14 cellular contexts compared by ENCODE assay signal in the genomic region with DNA sequence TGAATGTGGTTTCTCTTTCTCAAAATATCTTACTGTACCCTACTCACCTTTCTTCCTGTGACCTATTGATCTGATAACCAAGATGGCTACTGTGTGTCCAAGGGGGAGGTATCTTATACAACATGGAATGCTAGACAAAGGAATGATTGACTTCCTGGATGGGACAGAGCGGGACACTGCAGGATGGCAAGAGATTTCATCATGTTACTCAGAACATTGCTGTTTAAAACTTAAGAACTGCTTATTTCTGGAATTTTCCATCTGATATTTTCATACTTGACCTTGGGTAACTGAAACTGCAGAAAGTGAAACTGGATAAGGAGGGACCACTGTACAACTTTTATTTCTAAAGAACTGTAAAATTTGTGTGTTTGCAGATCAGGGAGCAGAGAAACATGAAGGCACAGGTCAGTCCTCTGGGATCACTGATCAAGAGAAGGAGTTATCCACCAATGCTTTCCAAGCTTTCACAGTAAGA.
A peak's percentile ranks its signal among the peaks of the same experiment; 100 is the strongest.
DNase-seq lines count a peak whose midpoint lies in the region; ATAC-seq, FAIRE-seq and TF ChIP-seq lines count a peak whose summit lies in the region.
"Had no signal": no experiment of that assay in that cellular context is flagged by ENCODE, and none has a peak within 500 bp of the region (broad histone marks: within the 10 kb centered on the region; RNA-seq: fewer than 3 reads in every experiment).

No MANE protein-coding gene starts in this region.

- no peaks in the 10 kb centered on the region for H3K9me2 ChIP-seq in MM.1S (replicated peaks; ENCODE audit: insufficient read depth, low read length)

- no peak overlapping the region for H2AFZ ChIP-seq in MM.1S (ENCODE audit: low read length)

- FAIRE-seq in GM19239 (lab: Jason Lieb, UNC) = peak; percentile 68

- peaks cover 35% of the 10 kb centered on the region for H3K36me3 Mint-ChIP-seq in nephron progenitor cell (ENCODE audit: low read depth)

- H3K27me3 Mint-ChIP-seq in nephron progenitor cell (ENCODE audit: low read depth, poor library complexity) = no peaks in the 10 kb centered on the region
- H3K27me3 Mint-ChIP-seq: activated CD4-positive, alpha-beta memory T cell treated with anti-CD3 and anti-CD28 coated beads, Interleukin-2, amount 10 ng/mL, durations not matched to agents 7 days and 5 days; effector memory CD8-positive, alpha-beta T cell had no signal

- no peaks in the 10 kb centered on the region for H3K27me3 ChIP-seq in MM.1S (replicated peaks; ENCODE audit: insufficient read depth, low read length)

- H3K4me1 ChIP-seq in MM.1S (ENCODE audit: low read length) = peaks cover 8% of the 10 kb centered on the region

- H3K27ac Mint-ChIP-seq in nephron progenitor cell = peak overlapping the region; percentile 60
- H3K27ac Mint-ChIP-seq: activated CD4-positive, alpha-beta memory T cell treated with anti-CD3 and anti-CD28 coated beads, Interleukin-2, amount 10 ng/mL, durations not matched to agents 7 days and 5 days; effector memory CD8-positive, alpha-beta T cell; T-helper 1 cell treated with Interleukin-12 subunit alpha and Interleukin-12 subunit beta and Interleukin-4 antibody, amounts not matched to agents 30 μg/mL and 1 μg/mL, for 36 hours had no signal

- peaks cover 19% of the 10 kb centered on the region for H3K4me1 Mint-ChIP-seq in nephron progenitor cell

- peaks cover 8% of the 10 kb centered on the region for H3K9me3 Mint-ChIP-seq in nephron progenitor cell
- H3K9me3 Mint-ChIP-seq: activated CD4-positive, alpha-beta memory T cell treated with anti-CD3 and anti-CD28 coated beads, Interleukin-2, amount 10 ng/mL, durations not matched to agents 7 days and 5 days; effector memory CD8-positive, alpha-beta T cell; T-helper 1 cell treated with Interleukin-12 subunit alpha and Interleukin-12 subunit beta and Interleukin-4 antibody, amounts not matched to agents 30 μg/mL and 1 μg/mL, for 36 hours had no signal

- no peak overlapping the region for H3K27ac ChIP-seq in MM.1S (ENCODE audit: low read length)

- DNase-seq in GM19239 (ENCODE audit: insufficient read length, low spot score) (no peak), MM.1S (peak; percentile 32), cardiac fibroblast (ENCODE audit: low read depth in 2 of 2) (peak; percentile 18 to 36), nephron progenitor cell (no peak), retina (no peak), NCI-H2227 (lab: John Stamatoyannopoulos, UW; ENCODE audit: unreplicated experiment) (no peak)
- DNase-seq: activated CD4-positive, alpha-beta memory T cell treated with anti-CD3 and anti-CD28 coated beads, Interleukin-2, amount 10 ng/mL, durations not matched to agents 7 days and 5 days; amygdala; effector memory CD8-positive, alpha-beta T cell; midbrain; NCI-H2107; stimulated activated CD4-positive, alpha-beta T cell treated with anti-CD3 and anti-CD28 coated beads, Interleukin-4, amount 100 ng/mL, for 4 hours had no signal

- H3K4me2 ChIP-seq in MM.1S (ENCODE audit: low read depth, low read length) = peak overlapping the region; percentile 6; the same call in 1 of the 2 replicates

- H3K4me3 Mint-ChIP-seq in nephron progenitor cell = no peak overlapping the region
- H3K4me3 Mint-ChIP-seq: activated CD4-positive, alpha-beta memory T cell treated with anti-CD3 and anti-CD28 coated beads, Interleukin-2, amount 10 ng/mL, durations not matched to agents 7 days and 5 days; effector memory CD8-positive, alpha-beta T cell; T-helper 1 cell treated with Interleukin-12 subunit alpha and Interleukin-12 subunit beta and Interleukin-4 antibody, amounts not matched to agents 30 μg/mL and 1 μg/mL, for 36 hours had no signal

- H3K36me3 ChIP-seq in MM.1S (replicated peaks; ENCODE audit: insufficient read depth, low read length) = no peaks in the 10 kb centered on the region

- no peaks in the 10 kb centered on the region for H3K9me3 ChIP-seq in MM.1S (replicated peaks; ENCODE audit: insufficient read depth, low read length)

- no peak overlapping the region for H3K4me3 ChIP-seq in MM.1S (ENCODE audit: low read length)
- no peak overlapping the region for H3K4me3 ChIP-seq in cardiac fibroblast (replicated peaks in 1 of 2; ENCODE audit: low read depth in 2 of 2, low read length in 2 of 2)

- no peaks in the 10 kb centered on the region for H3F3A ChIP-seq in MM.1S (ENCODE audit: insufficient read depth, low read length)

- TF ChIP-seq CTCF in MM.1S (IDR thresholded peaks at IDR 0.05; ENCODE audit: low read length) (no peak), cardiac fibroblast (IDR thresholded peaks at IDR 0.05; ENCODE audit: low read depth, low read length) (no peak), nephron progenitor cell (IDR thresholded peaks at IDR 0.05) (no peak)

- no peak overlapping the region for H3K9ac ChIP-seq in MM.1S (ENCODE audit: low read length)

- peaks cover 74% of the 10 kb centered on the region for H3K79me2 ChIP-seq in MM.1S (ENCODE audit: low read length)

- H4K20me1 ChIP-seq in MM.1S (ENCODE audit: insufficient read depth, low read length) = no peaks in the 10 kb centered on the region; the same call in 1 of the 2 replicates

- ATAC-seq in GM21381 (IDR thresholded peaks at IDR 0.05; ENCODE audit: unreplicated experiment) = no peak
- ATAC-seq: effector memory CD8-positive, alpha-beta T cell had no signal

Comparison
In these comparisons a context has a peak if more than half of its experiments do, and no peak if none do; other contexts are left out.
1. DNase-seq: peak in MM.1S (single experiment) and cardiac fibroblast (2 of 2); none in GM19239 (single experiment), nephron progenitor cell (single experiment), retina (single experiment) and NCI-H2227 (single experiment).